ENCODE assay signal across 20 cellular contexts in genomic region chr2:214801768-214802397, GRCh38. TPM values are rescaled to one million over a fixed set of nuclear protein-coding genes. Genes with fewer than 3 reads are reported as not detected.
DNase-seq lines count a peak whose midpoint lies in the region; ATAC-seq, FAIRE-seq and TF ChIP-seq lines count a peak whose summit lies in the region.
"Had no signal": no experiment of that assay in that cellular context is flagged by ENCODE, and none has a peak within 500 bp of the region (broad histone marks: within the 10 kb centered on the region; RNA-seq: fewer than 3 reads in every experiment).

No MANE protein-coding gene starts in this region.

- H2BK5ac ChIP-seq in trophoblast cell (ENCODE audit: low read depth, low read length, poor library complexity), result no peak overlapping the region

- no peak overlapping the region for H3K9ac ChIP-seq in DND-41 (ENCODE audit: low read depth, low read length)
- H3K9ac ChIP-seq in trophoblast cell (ENCODE audit: low read length), result no peak overlapping the region

- no peak overlapping the region for H2AK5ac ChIP-seq in trophoblast cell (ENCODE audit: low read length)

- H3K27me3 ChIP-seq in DND-41 (ENCODE audit: insufficient read depth, low read length, poor library complexity) (no peaks in the 10 kb centered on the region), foreskin keratinocyte (no peaks in the 10 kb centered on the region), trophoblast cell (ENCODE audit: insufficient read depth, low read length) (no peaks in the 10 kb centered on the region), SJCRH30 (no peaks in the 10 kb centered on the region), MG63 (no peaks in the 10 kb centered on the region)
- H3K27me3 ChIP-seq: BE2C had no signal

- H3K14ac ChIP-seq in trophoblast cell (ENCODE audit: low read length), result no peak overlapping the region

- H3K4ac ChIP-seq in trophoblast cell (ENCODE audit: low read depth, low read length), result peak overlapping the region; percentile 6

- ATAC-seq in DND-41 (ENCODE audit: insufficient read depth, low read depth), result no peak
- ATAC-seq in foreskin keratinocyte, result peak; percentile 14
- ATAC-seq in HG02970 (IDR thresholded peaks at IDR 0.05; ENCODE audit: low FRiP score, unreplicated experiment), result no peak
- ATAC-seq: GM23338 had no signal

- H3K4me3 ChIP-seq in DND-41 (ENCODE audit: low read depth in 1 of 2, low read length in 2 of 2) (no peak overlapping the region), trophoblast cell (ENCODE audit: low read depth, low read length) (no peak overlapping the region), SJCRH30 (no peak overlapping the region), MG63 (no peak overlapping the region)
- H3K4me3 ChIP-seq: GM23338 had no signal

- H3K27ac ChIP-seq in DND-41 (ENCODE audit: low read length) (no peak overlapping the region), foreskin keratinocyte (no peak overlapping the region), trophoblast cell (ENCODE audit: low read depth, low read length) (no peak overlapping the region), SJCRH30 (no peak overlapping the region)

- no peak overlapping the region for H2BK12ac ChIP-seq in trophoblast cell (ENCODE audit: low read length)

- no peak overlapping the region for H2BK120ac ChIP-seq in trophoblast cell (ENCODE audit: insufficient read depth, low read length, poor library complexity)

- peak overlapping the region; percentile 20; the same call in 1 of the 2 replicates for H3K4me2 ChIP-seq in DND-41 (ENCODE audit: insufficient read depth, low read length)
- no peak overlapping the region for H3K4me2 ChIP-seq in trophoblast cell (ENCODE audit: low read length)
- H3K4me2 ChIP-seq: GM23338 had no signal

- H3K79me1 ChIP-seq in trophoblast cell (ENCODE audit: low read length), result no peaks in the 10 kb centered on the region

- no peak for DNase-seq in DND-41
- no peak for DNase-seq in GM19239 (ENCODE audit: insufficient read length, low spot score)
- no peak for DNase-seq in foreskin keratinocyte
- no peak for DNase-seq in trophoblast cell
- DNase-seq in SJCRH30, result no peak
- no peak for DNase-seq in MG63
- DNase-seq: ACHN; BE2C; C1 segment of cervical spinal cord; CD8-positive, alpha-beta memory T cell; COR-L47; DMS 273 treated with DMSO at 0.1 percent for 48 hours; DMS53; HCEC 1CT had no signal

- TF ChIP-seq CTCF in DND-41 (IDR thresholded peaks at IDR 0.05; ENCODE audit: borderline replicate concordance, extremely low read depth, low read length, poor library complexity, severe bottlenecking), result no peak
- no peak for TF ChIP-seq CTCF in foreskin keratinocyte (conservative IDR thresholded peaks at IDR 0.05)

- H2AFZ ChIP-seq in DND-41 (ENCODE audit: low read depth, low read length) (no peak overlapping the region), trophoblast cell (ENCODE audit: insufficient read depth, low read length, poor library complexity) (no peak overlapping the region)
- H2AFZ ChIP-seq: GM23338 had no signal

- WGBS in trophoblast cell (ENCODE audit: extremely low coverage, insufficient coverage, insufficient read length), result no CpG with 5 or more reads among the region's 3 CpGs

- H3K36me3 ChIP-seq in DND-41 (ENCODE audit: insufficient read depth, low read length) (peaks cover 48% of the 10 kb centered on the region), trophoblast cell (ENCODE audit: control insufficient read depth in 1 of 2, insufficient read depth in 2 of 2, low read length in 2 of 2) (no peaks in the 10 kb centered on the region), SJCRH30 (peaks cover 8% of the 10 kb centered on the region), MG63 (peaks cover 11% of the 10 kb centered on the region)
- H3K36me3 ChIP-seq: BE2C had no signal

- H3K9me3 ChIP-seq in DND-41 (ENCODE audit: insufficient read depth, low read length, severe bottlenecking) (no peaks in the 10 kb centered on the region), trophoblast cell (ENCODE audit: insufficient read depth, low read depth, low read length) (no peaks in the 10 kb centered on the region), SJCRH30 (replicated peaks) (no peaks in the 10 kb centered on the region), MG63 (no peaks in the 10 kb centered on the region)
- H3K9me3 ChIP-seq: BE2C had no signal

- no peak overlapping the region for H4K8ac ChIP-seq in trophoblast cell (ENCODE audit: low read depth, low read length)

- no peak overlapping the region for H4K91ac ChIP-seq in trophoblast cell (ENCODE audit: low read depth, low read length)

- peaks cover 65% of the 10 kb centered on the region for H4K20me1 ChIP-seq in DND-41 (ENCODE audit: insufficient read depth, low read length)

- peaks cover 99% of the 10 kb centered on the region for H3K79me2 ChIP-seq in DND-41 (ENCODE audit: insufficient read depth, low read length)
- peaks cover 1% of the 10 kb centered on the region for H3K79me2 ChIP-seq in trophoblast cell (ENCODE audit: control insufficient read depth, insufficient read depth, low read length, poor library complexity)

- H3K4me1 ChIP-seq in DND-41 (ENCODE audit: insufficient read depth, low read length) (peaks cover 31% of the 10 kb centered on the region), foreskin keratinocyte (peaks cover 23% of the 10 kb centered on the region), trophoblast cell (ENCODE audit: control insufficient read depth in 1 of 2, insufficient read depth in 2 of 2, low read length in 2 of 2) (peaks cover 0 to 3% of the 10 kb centered on the region in 2 experiments), SJCRH30 (peaks cover 7% of the 10 kb centered on the region)
- H3K4me1 ChIP-seq: BE2C had no signal

- H4K12ac ChIP-seq in trophoblast cell (ENCODE audit: low read depth, low read length), result no peak overlapping the region

- FAIRE-seq in GM19239 (lab: Jason Lieb, UNC), result peak; percentile 4
- FAIRE-seq: A204.1, G401.6, GM18507, H54 had no signal

- no peak overlapping the region for H3K23ac ChIP-seq in trophoblast cell (ENCODE audit: low read length)

- H3K18ac ChIP-seq in trophoblast cell (ENCODE audit: low read length), result no peak overlapping the region

RNA-seq across cellular contexts. Expression of gene BARD1, which starts 7.6 kb away (rescaled TPM):
- 21.1 TPM in 2 replicates for total RNA-seq in foreskin keratinocyte
- 3.8 and 5.1 TPM in 2 replicates for polyA plus RNA-seq in foreskin keratinocyte
- 13.4 and 13.7 TPM in 2 replicates for polyA plus RNA-seq in trophoblast cell (2013)
- 38.8 and 47.6 TPM in 2 replicates for total RNA-seq in SJCRH30 (2014; rRNA removed; shearing (Covaris generic))
- total RNA-seq in MG63 (2014; rRNA removed; shearing (Covaris generic); ENCODE audit: low replicate concordance), result 6.2 and 8.5 TPM in 2 replicates
